Comparison of ENCODE assay signal across 15 cellular contexts in genomic region chr3:59142581-59142980, GRCh38.
DNase-seq lines count a peak whose midpoint lies in the region; TF ChIP-seq lines count a peak whose summit lies in the region.
"Had no signal": no experiment of that assay in that cellular context is flagged by ENCODE, and none has a peak within 500 bp of the region (broad histone marks: within the 10 kb centered on the region; RNA-seq: fewer than 3 reads in every experiment).

No MANE protein-coding gene starts in this region.

- H3F3A ChIP-seq in Loucy (ENCODE audit: low read depth) (no peaks in the 10 kb centered on the region), SU-DHL-6 (ENCODE audit: insufficient read depth) (no peaks in the 10 kb centered on the region), smooth muscle cell (ENCODE audit: low read depth) (no peaks in the 10 kb centered on the region)

- H3K4me2 ChIP-seq in Loucy (ENCODE audit: low read depth, low read length, poor library complexity, severe bottlenecking) (no peak overlapping the region), SU-DHL-6 (ENCODE audit: low read depth, low read length, poor library complexity, severe bottlenecking) (no peak overlapping the region), smooth muscle cell (peak overlapping the region; percentile 35)

- peak overlapping the region; percentile 60; the same call in 1 of the 2 replicates for H2AFZ ChIP-seq in Loucy (ENCODE audit: low read length)
- peak overlapping the region; percentile 2 for H2AFZ ChIP-seq in SU-DHL-6 (ENCODE audit: low read depth, low read length, severe bottlenecking)
- peak overlapping the region; percentile 79 for H2AFZ ChIP-seq in smooth muscle cell (ENCODE audit: low read depth)

- H3K27me3 ChIP-seq in Loucy (ENCODE audit: insufficient read depth, low read length, poor library complexity, severe bottlenecking) = no peaks in the 10 kb centered on the region
- no peaks in the 10 kb centered on the region for H3K27me3 ChIP-seq in SU-DHL-6 (ENCODE audit: low read length)
- no peaks in the 10 kb centered on the region for H3K27me3 ChIP-seq in smooth muscle cell (ENCODE audit: low read depth)

- H3K4me3 ChIP-seq in Loucy (ENCODE audit: low read length, poor library complexity, severe bottlenecking) (no peak overlapping the region), SU-DHL-6 (ENCODE audit: insufficient read depth, low read length, poor library complexity, severe bottlenecking) (no peak overlapping the region), smooth muscle cell (no peak overlapping the region)

- no peaks in the 10 kb centered on the region for H3K4me1 ChIP-seq in Loucy (ENCODE audit: insufficient read depth, low read length, poor library complexity, severe bottlenecking)
- H3K4me1 ChIP-seq in smooth muscle cell (ENCODE audit: low read depth) = peaks cover 7% of the 10 kb centered on the region

- H3K9me2 ChIP-seq in Loucy (replicated peaks; ENCODE audit: low read depth, low read length) = no peaks in the 10 kb centered on the region
- H3K9me2 ChIP-seq in SU-DHL-6 (replicated peaks; ENCODE audit: insufficient read depth, low read length) = no peaks in the 10 kb centered on the region

- DNase-seq in medulla oblongata (ENCODE audit: extremely low spot score) = peak; percentile 49
- DNase-seq in smooth muscle cell (lab: John Stamatoyannopoulos, UW; ENCODE audit: unreplicated experiment) = no peak
- DNase-seq in activated T-cell treated with anti-CD3 and anti-CD28 coated beads, Interleukin-2, amount 50 U/mL, for 1 hour = no peak
- no peak for DNase-seq in stimulated activated CD4-positive, alpha-beta T cell treated with anti-CD3 and anti-CD28 coated beads, Interleukin-15, amount 100 ng/mL, for 24 hours
- no peak for DNase-seq in activated CD4-positive, alpha-beta T cell treated with anti-CD3 and anti-CD28 coated beads for 4 hours
- DNase-seq: EL, HFFc6, KBM-7, NCI-H1694, NCI-H226, OCI-M1, RPMI8226, SIG-M5 had no signal

- H3K79me2 ChIP-seq in Loucy (ENCODE audit: insufficient read depth, low read length) = no peaks in the 10 kb centered on the region
- H3K79me2 ChIP-seq in SU-DHL-6 (ENCODE audit: insufficient read depth, low read length) = no peaks in the 10 kb centered on the region
- no peaks in the 10 kb centered on the region for H3K79me2 ChIP-seq in smooth muscle cell (ENCODE audit: low read depth)

- H3K9ac ChIP-seq in Loucy (ENCODE audit: low read depth, low read length, poor library complexity, severe bottlenecking) (no peak overlapping the region), SU-DHL-6 (ENCODE audit: low read length) (no peak overlapping the region), smooth muscle cell (ENCODE audit: low read depth) (no peak overlapping the region)

- no peak overlapping the region for H3K27ac ChIP-seq in SU-DHL-6 (ENCODE audit: low read depth, low read length)
- no peak overlapping the region for H3K27ac ChIP-seq in smooth muscle cell (ENCODE audit: low read depth)

- H3K9me3 ChIP-seq in Loucy (ENCODE audit: insufficient read depth, low read depth, low read length) = peaks cover 2% of the 10 kb centered on the region; the same call in 1 of the 2 replicates
- H3K9me3 ChIP-seq in SU-DHL-6 (ENCODE audit: insufficient read depth, low read length) = no peaks in the 10 kb centered on the region
- peaks cover 3% of the 10 kb centered on the region for H3K9me3 ChIP-seq in smooth muscle cell (replicated peaks; ENCODE audit: low read depth)

- WGBS in smooth muscle cell (ENCODE audit: low lambda C conversion rate) = 43% methylated on average over 5 of the region's 5 CpGs

- H4K20me1 ChIP-seq in Loucy (ENCODE audit: insufficient read depth, low read length, poor library complexity, severe bottlenecking) (no peaks in the 10 kb centered on the region), SU-DHL-6 (ENCODE audit: low read depth, low read length) (no peaks in the 10 kb centered on the region), smooth muscle cell (ENCODE audit: low read depth) (no peaks in the 10 kb centered on the region)

- TF ChIP-seq CTCF in Loucy (conservative IDR thresholded peaks at IDR 0.05; ENCODE audit: low read length) (no peak), SU-DHL-6 (IDR thresholded peaks at IDR 0.05; ENCODE audit: insufficient read depth, low read length, poor library complexity, severe bottlenecking) (no peak), smooth muscle cell (IDR thresholded peaks at IDR 0.05; ENCODE audit: borderline replicate concordance, insufficient read depth, poor library complexity, severe bottlenecking) (no peak)

- H3K36me3 ChIP-seq in Loucy (ENCODE audit: insufficient read depth, low read length) (no peaks in the 10 kb centered on the region), SU-DHL-6 (ENCODE audit: low read length) (no peaks in the 10 kb centered on the region), smooth muscle cell (ENCODE audit: low read depth) (no peaks in the 10 kb centered on the region)

Comparison
In these comparisons a context has a peak if more than half of its experiments do, and no peak if none do; other contexts are left out.
1. H2AFZ ChIP-seq: peak in every context shown above with its lines; median percentile 79 in smooth muscle cell; 60 in Loucy; 2 in SU-DHL-6.